ENCODE assay signal across 12 cellular contexts in genomic region chr12:13536219-13536910, GRCh38.
DNase-seq lines count a peak whose midpoint lies in the region; ATAC-seq and TF ChIP-seq lines count a peak whose summit lies in the region.
"Had no signal": no experiment of that assay in that cellular context is flagged by ENCODE, and none has a peak within 500 bp of the region (broad histone marks: within the 10 kb centered on the region; RNA-seq: fewer than 3 reads in every experiment).

No MANE protein-coding gene starts in this region.

- peak; percentile 91 for ATAC-seq in GM19025 (IDR thresholded peaks at IDR 0.05; ENCODE audit: low read depth, unreplicated experiment)
- ATAC-seq in HG02678 (IDR thresholded peaks at IDR 0.05; ENCODE audit: unreplicated experiment) = peak; percentile 91
- ATAC-seq in HG03558 (IDR thresholded peaks at IDR 0.05; ENCODE audit: extremely low read depth, unreplicated experiment) = peak; percentile 82

- H3K36me3 ChIP-seq in GM06990 (ENCODE audit: control insufficient read depth, insufficient read depth, low read length) = no peaks in the 10 kb centered on the region
- H3K36me3 ChIP-seq: BLaER1, SJSA1 had no signal

- no peak overlapping the region for H3K4me3 ChIP-seq in GM06990 (replicated peaks; ENCODE audit: low read depth, low read length)
- H3K4me3 ChIP-seq: BLaER1, SJSA1 had no signal

- peak; percentile 14 for DNase-seq in GM06990 (ENCODE audit: extremely low read depth, insufficient read length)
- no peak for DNase-seq in H4 (ENCODE audit: low spot score)
- no peak for DNase-seq in AG08395 (ENCODE audit: low spot score)
- DNase-seq in NCI-H1930 (lab: John Stamatoyannopoulos, UW) = no peak
- no peak for DNase-seq in NCI-H748 treated with DMSO at 0.1 percent for 48 hours (lab: John Stamatoyannopoulos, UW)
- DNase-seq: cerebellar nuclear complex, NCI-H1417 had no signal

- no peak for TF ChIP-seq CTCF in GM06990 (IDR thresholded peaks at IDR 0.05; ENCODE audit: insufficient read depth, low read length, poor library complexity, severe bottlenecking)

- peaks cover 2% of the 10 kb centered on the region; the same call in 1 of the 2 replicates for H3K27me3 ChIP-seq in GM06990 (replicated peaks; ENCODE audit: control insufficient read depth, insufficient read depth, low read length)
- H3K27me3 ChIP-seq: BLaER1, SJSA1 had no signal
